In the genomic region with DNA sequence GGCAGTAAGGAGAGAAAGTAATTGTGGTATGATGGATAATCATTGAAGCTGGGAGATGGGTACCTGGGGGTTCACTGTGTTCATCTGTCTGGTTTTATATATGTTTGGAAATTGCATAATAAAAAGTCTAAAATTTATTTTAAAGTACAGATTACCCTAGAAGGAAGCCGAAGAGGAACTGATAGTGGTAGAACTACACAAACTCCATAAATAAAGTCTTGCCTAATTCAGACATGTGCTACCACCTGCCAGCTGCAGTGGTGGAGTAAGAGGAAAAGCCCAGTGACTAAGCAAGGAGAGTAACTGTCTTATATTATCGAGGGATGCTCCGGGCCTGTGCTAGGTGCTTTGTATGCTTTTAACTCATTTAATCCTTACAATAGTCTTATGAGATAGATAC, we compare ENCODE assay signal across 11 cellular contexts. TPM values are rescaled to one million over a fixed set of nuclear protein-coding genes. Genes with fewer than 3 reads are reported as not detected.
DNase-seq lines count a peak whose midpoint lies in the region; ATAC-seq and TF ChIP-seq lines count a peak whose summit lies in the region.
"Had no signal": no experiment of that assay in that cellular context is flagged by ENCODE, and none has a peak within 500 bp of the region (broad histone marks: within the 10 kb centered on the region; RNA-seq: fewer than 3 reads in every experiment).

No MANE protein-coding gene starts in this region.

- H3K4me1 Mint-ChIP-seq in CD8-positive, alpha-beta memory T cell = peaks cover 10 to 13% (median 12%) of the 10 kb centered on the region in 3 donors

- no peak overlapping the region for H3K4me3 Mint-ChIP-seq in CD8-positive, alpha-beta memory T cell

- POLR2A ChIA-PET in CD8-positive, alpha-beta memory T cell (lab: Charles Lee) = no interaction called here

- CTCF ChIA-PET in CD8-positive, alpha-beta memory T cell (lab: Charles Lee) = no interaction called here

- H3K27ac Mint-ChIP-seq in CD8-positive, alpha-beta memory T cell = no peak overlapping the region

- no peak overlapping the region for H3K27ac ChIP-seq in lower lobe of right lung
- no peak overlapping the region for H3K27ac ChIP-seq in CD8-positive, alpha-beta memory T cell (ENCODE audit: low read depth, low read length)
- H3K27ac ChIP-seq: KMS-11 had no signal

- intact Hi-C loops in mucosa of descending colon (cut with DNase I, micrococcal nuclease) = no loop called here
- intact Hi-C loops in lower lobe of right lung (cut with DNase I) = no loop called here

- ATAC-seq in GM18909 (IDR thresholded peaks at IDR 0.05; ENCODE audit: poor library complexity, unreplicated experiment) = peak; percentile 59
- peak; percentile 70 for ATAC-seq in HG02642 (IDR thresholded peaks at IDR 0.05; ENCODE audit: poor library complexity, unreplicated experiment)
- ATAC-seq in mucosa of descending colon = peak; percentile 19
- no peak for ATAC-seq in lower lobe of right lung

- H3K36me3 Mint-ChIP-seq in CD8-positive, alpha-beta memory T cell = peaks cover 0 to 2% (median 0%) of the 10 kb centered on the region in 3 donors

- DNase-seq in Kasumi-1 (lab: John Stamatoyannopoulos, UW) = peak; percentile 89 to 91
- peak in 1 of 3 donors; percentile 11 for DNase-seq in mucosa of descending colon
- no peak for DNase-seq in lower lobe of right lung
- DNase-seq in CD8-positive, alpha-beta memory T cell = no peak
- no peak for DNase-seq in NCI-H82 treated with DMSO at 0.1 percent for 48 hours (lab: John Stamatoyannopoulos, UW; ENCODE audit: unreplicated experiment)
- DNase-seq in NCI-H446 treated with DMSO at 0.1 percent for 48 hours (lab: John Stamatoyannopoulos, UW) = no peak
- DNase-seq: erythroblast, SW 1271 had no signal

- H3K9me3 Mint-ChIP-seq in CD8-positive, alpha-beta memory T cell = no peaks in the 10 kb centered on the region

- TF ChIP-seq CTCF in mucosa of descending colon (IDR thresholded peaks at IDR 0.05) (no peak), lower lobe of right lung (IDR thresholded peaks at IDR 0.05) (no peak)

- H3K4me3 ChIP-seq in mucosa of descending colon (no peak overlapping the region), lower lobe of right lung (no peak overlapping the region)
- H3K4me3 ChIP-seq in CD8-positive, alpha-beta memory T cell (ENCODE audit: low read length) = no peak overlapping the region

- H3K4me1 ChIP-seq in mucosa of descending colon (ENCODE audit: low read depth) = no peaks in the 10 kb centered on the region
- peaks cover 4% of the 10 kb centered on the region for H3K4me1 ChIP-seq in lower lobe of right lung
- H3K4me1 ChIP-seq in CD8-positive, alpha-beta memory T cell (ENCODE audit: insufficient read depth, low read length) = peaks cover 5% of the 10 kb centered on the region

- no peaks in the 10 kb centered on the region for H3K36me3 ChIP-seq in mucosa of descending colon (ENCODE audit: low read depth)
- H3K36me3 ChIP-seq in lower lobe of right lung = no peaks in the 10 kb centered on the region
- no peaks in the 10 kb centered on the region for H3K36me3 ChIP-seq in CD8-positive, alpha-beta memory T cell (ENCODE audit: insufficient read depth, low read length)

- H3K27me3 Mint-ChIP-seq in CD8-positive, alpha-beta memory T cell = peaks cover 4 to 11% of the 10 kb centered on the region in 2 donors

- no peaks in the 10 kb centered on the region for H3K27me3 ChIP-seq in lower lobe of right lung (ENCODE audit: low read depth)
- H3K27me3 ChIP-seq in CD8-positive, alpha-beta memory T cell (ENCODE audit: insufficient read depth, low read length, poor library complexity, severe bottlenecking) = no peaks in the 10 kb centered on the region

- H3K9me3 ChIP-seq in mucosa of descending colon (no peaks in the 10 kb centered on the region), lower lobe of right lung (no peaks in the 10 kb centered on the region)
- no peaks in the 10 kb centered on the region for H3K9me3 ChIP-seq in CD8-positive, alpha-beta memory T cell (ENCODE audit: low read length)

RNA-seq across cellular contexts. Expression of a gene that starts 56.6 kb away (rescaled TPM):
- total RNA-seq in mucosa of descending colon (100 to 1,000 TPM; 197 to 281 (median 260) TPM), lower lobe of right lung (279 TPM)
- total RNA-seq in CD8-positive, alpha-beta memory T cell = 100 to 1,000 TPM; 598 to 630 TPM
- polyA plus RNA-seq in CD8-positive, alpha-beta memory T cell = 382 TPM

Comparison
In these comparisons a context has a peak if more than half of its experiments do, and no peak if none do; other contexts are left out.
1. ATAC-seq: peak in GM18909 (single experiment), HG02642 (single experiment) and mucosa of descending colon (single experiment); none in lower lobe of right lung (0 of 2).
2. DNase-seq: peak in Kasumi-1 (2 of 2); none in lower lobe of right lung (single experiment), CD8-positive, alpha-beta memory T cell (0 of 5), NCI-H82 treated with DMSO at 0.1 percent for 48 hours (single experiment) and NCI-H446 treated with DMSO at 0.1 percent for 48 hours (single experiment).